In genomic region chr1:100360790-100361232, GRCh38 we compare ENCODE assay signal across 9 cellular contexts. TPM values are rescaled to one million over a fixed set of nuclear protein-coding genes. Genes with fewer than 3 reads are reported as not detected.
A peak's percentile ranks its signal among the peaks of the same experiment; 100 is the strongest.
DNase-seq lines count a peak whose midpoint lies in the region; ATAC-seq and TF ChIP-seq lines count a peak whose summit lies in the region.
"Had no signal": no experiment of that assay in that cellular context is flagged by ENCODE, and none has a peak within 500 bp of the region (broad histone marks: within the 10 kb centered on the region; RNA-seq: fewer than 3 reads in every experiment).

No MANE protein-coding gene starts in this region.

- H3K9me3 ChIP-seq in A673 (ENCODE audit: low read depth, low read length, poor library complexity, severe bottlenecking) = no peaks in the 10 kb centered on the region
- no peaks in the 10 kb centered on the region for H3K9me3 ChIP-seq in HEK293 (ENCODE audit: control insufficient read depth, insufficient read depth, low read depth, low read length)

- TF ChIP-seq CTCF in A673 (conservative IDR thresholded peaks at IDR 0.05; ENCODE audit: low read depth, low read length) = no peak
- TF ChIP-seq CTCF in HEK293 (tag by site-specific recombination; IDR thresholded peaks at IDR 0.05) = no peak
- no peak for TF ChIP-seq CTCF in cardiac fibroblast (IDR thresholded peaks at IDR 0.05; ENCODE audit: low read depth, low read length)

- H3K4me1 ChIP-seq in A673 (ENCODE audit: insufficient read depth, low read length, poor library complexity, severe bottlenecking) = peaks cover 40% of the 10 kb centered on the region
- peaks cover 5% of the 10 kb centered on the region; the same call in 1 of the 2 replicates for H3K4me1 ChIP-seq in HEK293 (ENCODE audit: control insufficient read depth, insufficient read depth, low read length)

- H3K27ac ChIP-seq in A673 (ENCODE audit: low read depth, low read length, poor library complexity, severe bottlenecking) = no peak overlapping the region
- no peak overlapping the region for H3K27ac ChIP-seq in HEK293 (ENCODE audit: extremely low read depth, low read depth, low read length)

- POLR2A ChIA-PET in A673 (lab: Charles Lee; ENCODE audit: low non-redundant PET) (interaction anchor here (0.6 to 0.7 kb wide), 3 partner anchors 39 to 536 kb away, joined by 3 to 9 read pairs (median 4); no protein-coding TSS in a partner anchor), HEK293 (lab: Yijun Ruan, JAX) (interaction anchor here (1.0 kb wide), 1 partner anchor 8 kb away, joined by 3 read pairs; the partner anchor contains the start of gene CDC14A)

- CTCF ChIA-PET in A673 (lab: Charles Lee) = no interaction called here
- CTCF ChIA-PET in HEK293 (lab: Yijun Ruan, JAX) = interaction anchor here (1.2 kb wide), 1 partner anchor 98 kb away, joined by 3 read pairs; no protein-coding TSS in a partner anchor

- no peak for ATAC-seq in activated CD4-positive, CD25-positive, alpha-beta regulatory T cell treated with anti-CD3 and anti-CD28 coated beads, Interleukin-2, amount 50 U/mL, for 24 hours
- no peak for ATAC-seq in GM18505 (IDR thresholded peaks at IDR 0.05; ENCODE audit: unreplicated experiment)

- H3K36me3 ChIP-seq in A673 (ENCODE audit: insufficient read depth, low read length, poor library complexity, severe bottlenecking) (no peaks in the 10 kb centered on the region), HEK293 (ENCODE audit: control insufficient read depth in 2 of 2, insufficient read depth in 1 of 2, low read length in 2 of 2) (no peaks in the 10 kb centered on the region)

- no peaks in the 10 kb centered on the region for H3K27me3 ChIP-seq in A673 (replicated peaks; ENCODE audit: insufficient read depth, low read depth, low read length, poor library complexity)

- H3K4me3 ChIP-seq in A673 (ENCODE audit: low read depth, low read length, poor library complexity, severe bottlenecking) = no peak overlapping the region
- H3K4me3 ChIP-seq in HEK293 (ENCODE audit: low read depth, low read length) = no peak overlapping the region
- no peak overlapping the region for H3K4me3 ChIP-seq in cardiac fibroblast (replicated peaks in 1 of 2; ENCODE audit: low read depth in 2 of 2, low read length in 2 of 2)

- intact Hi-C loops in A673 (cut with micrococcal nuclease; ENCODE audit: unreplicated experiment) = no loop called here

- no peak for TF ChIP-seq POLR2A in GM18505 (IDR thresholded peaks at IDR 0.05; ENCODE audit: borderline replicate concordance, extremely low read depth, insufficient read depth, insufficient read length)

- BruUV-seq in A673 (replicated peaks; lab: Mats Ljungman, UMichigan) = no TSS peak

- DNase-seq in A673 (ENCODE audit: low spot score) (peak; percentile 87), cardiac fibroblast (ENCODE audit: low read depth in 2 of 2) (peak; percentile 42 to 50), medulla oblongata (ENCODE audit: extremely low spot score) (peak; percentile 14)
- no peak for DNase-seq in activated CD4-positive, CD25-positive, alpha-beta regulatory T cell treated with anti-CD3 and anti-CD28 coated beads, Interleukin-2, amount 50 U/mL, for 72 hours
- DNase-seq in stimulated activated CD4-positive, alpha-beta T cell treated with anti-CD3 and anti-CD28 coated beads, Interleukin-4, amount 100 ng/mL, for 1 hour = no peak
- DNase-seq: Calu3 had no signal

TF ChIP-seq in HEK293, 187 proteins besides CTCF, POLR2A, EP300 and RAD21 (continues in another document):
- TF ChIP-seq GLIS2 (tag by site-specific recombination; IDR thresholded peaks at IDR 0.05) (no peak), ZNF354C (tag by site-specific recombination; IDR thresholded peaks at IDR 0.05; ENCODE audit: borderline replicate concordance, low read depth) (no peak), ZNF24 (tag by site-specific recombination; IDR thresholded peaks at IDR 0.05) (0 out of 2 replicates have a peak, but pooled peaks have one; percentile 37), GLI2 (tag by site-specific recombination; IDR thresholded peaks at IDR 0.05; ENCODE audit: borderline replicate concordance, low read depth) (peak; percentile 77; the same call in 1 of the 2 replicates), GFI1B (tag by site-specific recombination; IDR thresholded peaks at IDR 0.05) (no peak), ZBTB49 (tag by site-specific recombination; IDR thresholded peaks at IDR 0.05; ENCODE audit: low read depth) (no peak), ZNF549 (tag by site-specific recombination; IDR thresholded peaks at IDR 0.05) (no peak), ZBTB17 (tag by site-specific recombination; IDR thresholded peaks at IDR 0.05) (peak; percentile 63; the same call in 1 of the 2 replicates), PBX3 (CRISPR knock-in tag; IDR thresholded peaks at IDR 0.05) (no peak), ZNF10 (tag by site-specific recombination; IDR thresholded peaks at IDR 0.05) (no peak), ZNF843 (tag by site-specific recombination; IDR thresholded peaks at IDR 0.05) (peak; percentile 90), ZNF664 (tag by site-specific recombination; IDR thresholded peaks at IDR 0.05) (0 out of 2 replicates have a peak, but pooled peaks have one; percentile 4), ZFP69B (tag by site-specific recombination; IDR thresholded peaks at IDR 0.05) (peak; percentile 49; the same call in 1 of the 2 replicates), ZNF521 (tag by site-specific recombination; IDR thresholded peaks at IDR 0.05) (no peak), ZNF366 (tag by site-specific recombination; conservative IDR thresholded peaks at IDR 0.05) (peak; percentile 54), ZNF19 (tag by site-specific recombination; IDR thresholded peaks at IDR 0.05; ENCODE audit: low read depth) (no peak), ZNF48 (tag by site-specific recombination; IDR thresholded peaks at IDR 0.05) (no peak), MEIS1 (CRISPR knock-in tag; IDR thresholded peaks at IDR 0.05; ENCODE audit: borderline replicate concordance) (no peak), TCF7L2 (IDR thresholded peaks at IDR 0.05; ENCODE audit: borderline replicate concordance, low read depth, low read length) (peak; percentile 81), SP7 (tag by site-specific recombination; IDR thresholded peaks at IDR 0.05) (peak; percentile 37; the same call in 1 of the 2 replicates), ZBTB8A (tag by site-specific recombination; IDR thresholded peaks at IDR 0.05) (peak; percentile 84), ZNF513 (tag by site-specific recombination; IDR thresholded peaks at IDR 0.05) (no peak), MYNN (tag by site-specific recombination; IDR thresholded peaks at IDR 0.05; ENCODE audit: borderline replicate concordance) (peak; percentile 83), ZNF792 (tag by site-specific recombination; IDR thresholded peaks at IDR 0.05) (no peak), ZNF311 (tag by site-specific recombination; IDR thresholded peaks at IDR 0.05; ENCODE audit: borderline replicate concordance) (no peak), YY2 (tag by site-specific recombination; IDR thresholded peaks at IDR 0.05) (no peak), ZNF341 (tag by site-specific recombination; IDR thresholded peaks at IDR 0.05; ENCODE audit: low read depth) (no peak), PRDM1 (tag by site-specific recombination; IDR thresholded peaks at IDR 0.05) (peak; percentile 74)

RNA-seq across cellular contexts. Expression of gene CDC14A, which starts 8.5 kb away (rescaled TPM):
- total RNA-seq in A673 (2021) = 6.8 and 8.5 TPM in 2 replicates

Comparison
In these comparisons a context has a peak if more than half of its experiments do, and no peak if none do; other contexts are left out.
1. DNase-seq: peak in A673 (single experiment), cardiac fibroblast (2 of 2) and medulla oblongata (single experiment); none in activated CD4-positive, CD25-positive, alpha-beta regulatory T cell treated with anti-CD3 and anti-CD28 coated beads, Interleukin-2, amount 50 U/mL, for 72 hours (single experiment) and stimulated activated CD4-positive, alpha-beta T cell treated with anti-CD3 and anti-CD28 coated beads, Interleukin-4, amount 100 ng/mL, for 1 hour (single experiment).